Comparison of ENCODE assay signal across 26 cellular contexts in the genomic region with DNA sequence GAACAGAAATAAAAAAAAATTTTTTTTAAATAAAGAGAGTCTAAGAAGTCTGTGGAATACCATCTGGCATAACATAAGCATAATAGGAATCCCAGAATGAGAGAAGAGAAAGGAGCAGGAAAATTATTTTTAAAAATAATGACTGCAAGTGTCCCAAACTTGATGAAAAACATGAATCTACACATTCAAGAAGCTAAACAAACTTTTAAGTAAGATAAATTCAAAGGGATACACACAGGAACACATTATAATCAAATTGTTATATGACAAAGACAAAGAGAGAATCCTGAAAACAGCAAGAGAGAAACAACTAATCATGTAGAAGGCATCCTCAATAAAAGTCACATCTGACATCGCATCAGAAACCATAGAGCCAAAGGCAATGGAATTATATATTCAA.
"Had no signal": no experiment of that assay in that cellular context is flagged by ENCODE, and none has a peak within 500 bp of the region (broad histone marks: within the 10 kb centered on the region; RNA-seq: fewer than 3 reads in every experiment).

No MANE protein-coding gene starts in this region.

- H3K4me3 ChIP-seq: SJCRH30, SK-N-MC had no signal

- H3K27me3 Mint-ChIP-seq: activated CD4-positive, alpha-beta T cell treated with anti-CD3 and anti-CD28 coated beads for 36 hours; activated CD4-positive, alpha-beta T cell treated with anti-CD3 and anti-CD28 coated beads, Interleukin-2, amount 10 ng/mL, durations not matched to agents 7 days and 5 days; activated naive CD4-positive, alpha-beta T cell treated with anti-CD3 and anti-CD28 coated beads, Interleukin-2, amount 10 ng/mL, durations not matched to agents 7 days and 5 days; activated naive CD8-positive, alpha-beta T cell; activated naive CD8-positive, alpha-beta T cell treated with anti-CD3 and anti-CD28 coated beads, Interleukin-2, amount 50 U/mL, for 24 hours; activated T-cell treated with anti-CD3 and anti-CD28 coated beads, Interleukin-2, amount 50 U/mL, for 24 hours; brain had no signal

- H3K27ac Mint-ChIP-seq: activated CD4-positive, alpha-beta T cell treated with anti-CD3 and anti-CD28 coated beads for 36 hours; activated CD8-positive, alpha-beta T cell treated with anti-CD3 and anti-CD28 coated beads, Interleukin-2, amount 10 ng/mL, durations not matched to agents 7 days and 5 days; activated naive CD8-positive, alpha-beta T cell; activated naive CD8-positive, alpha-beta T cell treated with anti-CD3 and anti-CD28 coated beads, Interleukin-2, amount 50 U/mL, for 24 hours; activated T-cell treated with anti-CD3 and anti-CD28 coated beads, Interleukin-2, amount 50 U/mL, for 24 hours; brain; T-helper 2 cell treated with Interferon-gamma antibody and Interleukin-4, amounts not matched to agents 5 μg/mL and 100 μg/mL, for 36 hours had no signal

- H3K27me3 ChIP-seq: SJCRH30 had no signal

- H3K4me3 Mint-ChIP-seq: activated CD4-positive, alpha-beta T cell treated with anti-CD3 and anti-CD28 coated beads for 36 hours; activated CD4-positive, alpha-beta T cell treated with anti-CD3 and anti-CD28 coated beads, Interleukin-2, amount 10 ng/mL, durations not matched to agents 7 days and 5 days; activated CD8-positive, alpha-beta T cell treated with anti-CD3 and anti-CD28 coated beads, Interleukin-2, amount 10 ng/mL, durations not matched to agents 7 days and 5 days; activated naive CD4-positive, alpha-beta T cell treated with anti-CD3 and anti-CD28 coated beads, Interleukin-2, amount 10 ng/mL, durations not matched to agents 7 days and 5 days; activated naive CD8-positive, alpha-beta T cell; activated naive CD8-positive, alpha-beta T cell treated with anti-CD3 and anti-CD28 coated beads, Interleukin-2, amount 50 U/mL, for 24 hours; activated T-cell treated with anti-CD3 and anti-CD28 coated beads, Interleukin-2, amount 50 U/mL, for 24 hours; brain; T-helper 2 cell treated with Interferon-gamma antibody and Interleukin-4, amounts not matched to agents 5 μg/mL and 100 μg/mL, for 36 hours had no signal

- DNase-seq: activated CD4-positive, alpha-beta T cell treated with anti-CD3 and anti-CD28 coated beads for 36 hours; activated CD4-positive, alpha-beta T cell treated with anti-CD3 and anti-CD28 coated beads, Interleukin-2, amount 10 ng/mL, durations not matched to agents 7 days and 5 days; activated CD4-positive, alpha-beta T cell treated with anti-CD3 and anti-CD28 coated beads, Interleukin-2, amount 50 U/mL, for 48 hours; activated CD8-positive, alpha-beta T cell treated with anti-CD3 and anti-CD28 coated beads, Interleukin-2, amount 10 ng/mL, durations not matched to agents 7 days and 5 days; activated gamma-delta T cell treated with Interleukin-2 at 50 U/mL for 16 hours; activated naive CD4-positive, alpha-beta T cell treated with anti-CD3 and anti-CD28 coated beads, Interleukin-2, amount 10 ng/mL, durations not matched to agents 7 days and 5 days; activated naive CD8-positive, alpha-beta T cell treated with anti-CD3 and anti-CD28 coated beads, Interleukin-2, amount 50 U/mL, for 24 hours; activated T-cell treated with anti-CD3 and anti-CD28 coated beads, Interleukin-2, amount 50 U/mL, for 24 hours; anterior cingulate cortex; caudate nucleus; cerebellar nuclear complex; KG1; NCI-H1105; NCI-H1417 treated with DMSO at 0.1 percent for 48 hours; NCI-H187 treated with DMSO at 0.1 percent for 48 hours; NCI-H2081; NCI-H345; NCI-H524 treated with DMSO at 0.1 percent for 48 hours; SHP77; SJCRH30 had no signal

- ATAC-seq: activated CD4-positive, alpha-beta T cell treated with anti-CD3 and anti-CD28 coated beads for 36 hours; activated CD4-positive, CD25-positive, alpha-beta regulatory T cell treated with anti-CD3 and anti-CD28 coated beads, Interleukin-2, amount 50 U/mL, for 24 hours; activated CD8-positive, alpha-beta T cell treated with anti-CD3 and anti-CD28 coated beads, Interleukin-2, amount 10 ng/mL, durations not matched to agents 7 days and 5 days; activated naive CD8-positive, alpha-beta T cell treated with anti-CD3 and anti-CD28 coated beads, Interleukin-2, amount 50 U/mL, for 24 hours had no signal

- H3K9me3 ChIP-seq: SJCRH30 had no signal

- H3K27ac ChIP-seq: RWPE1, SJCRH30, SK-N-MC had no signal
